8 cellular contexts compared by ENCODE assay signal in genomic region chr17:16491131-16491702, GRCh38. TPM values are rescaled to one million over a fixed set of nuclear protein-coding genes. Genes with fewer than 3 reads are reported as not detected.
A peak's percentile ranks its signal among the peaks of the same experiment; 100 is the strongest.
DNase-seq lines count a peak whose midpoint lies in the region; ATAC-seq lines count a peak whose summit lies in the region.

No MANE protein-coding gene starts in this region.

- intact Hi-C loops in dendritic cell treated with granulocyte-macrophage colony-stimulating factor and Interleukin-4, amounts not matched to agents 40 ng/mL and 50 ng/mL, for 4 days (cut with micrococcal nuclease) = no loop called here

- peak overlapping the region; percentile 33 for H3K4me3 Mint-ChIP-seq in dendritic cell treated with granulocyte-macrophage colony-stimulating factor and Interleukin-4, amounts not matched to agents 40 ng/mL and 50 ng/mL, for 4 days
- H3K4me3 Mint-ChIP-seq in natural killer cell treated with Interleukin-12 subunit alpha and Interleukin-12 subunit beta and Interleukin-15 and Interleukin-18, amount 100 ng/mL, for 72 hours = peak overlapping the region; percentile 51

- DNase-seq in EL (peak; percentile 24), NCI-H748 (lab: John Stamatoyannopoulos, UW; ENCODE audit: unreplicated experiment) (peak; percentile 74), NCI-H2029 treated with DMSO at 0.1 percent for 48 hours (lab: John Stamatoyannopoulos, UW) (no peak), globus pallidus (ENCODE audit: low spot score) (no peak), AG08396 (ENCODE audit: low spot score) (no peak)
- no peak for DNase-seq in natural killer cell treated with Interleukin-12 subunit alpha and Interleukin-12 subunit beta and Interleukin-15 and Interleukin-18, amount 100 ng/mL, for 72 hours (ENCODE audit: low spot score)

- H3K36me3 Mint-ChIP-seq in dendritic cell treated with granulocyte-macrophage colony-stimulating factor and Interleukin-4, amounts not matched to agents 40 ng/mL and 50 ng/mL, for 4 days (ENCODE audit: low read depth) = no peaks in the 10 kb centered on the region
- H3K36me3 Mint-ChIP-seq in natural killer cell treated with Interleukin-12 subunit alpha and Interleukin-12 subunit beta and Interleukin-15 and Interleukin-18, amount 100 ng/mL, for 72 hours = no peaks in the 10 kb centered on the region

- H3K27me3 Mint-ChIP-seq in dendritic cell treated with granulocyte-macrophage colony-stimulating factor and Interleukin-4, amounts not matched to agents 40 ng/mL and 50 ng/mL, for 4 days = peaks cover 76% of the 10 kb centered on the region
- peaks cover 8 to 10% of the 10 kb centered on the region in 2 donors for H3K27me3 Mint-ChIP-seq in natural killer cell treated with Interleukin-12 subunit alpha and Interleukin-12 subunit beta and Interleukin-15 and Interleukin-18, amount 100 ng/mL, for 72 hours

- no peak overlapping the region for H3K27ac Mint-ChIP-seq in dendritic cell treated with granulocyte-macrophage colony-stimulating factor and Interleukin-4, amounts not matched to agents 40 ng/mL and 50 ng/mL, for 4 days
- H3K27ac Mint-ChIP-seq in natural killer cell treated with Interleukin-12 subunit alpha and Interleukin-12 subunit beta and Interleukin-15 and Interleukin-18, amount 100 ng/mL, for 72 hours = no peak overlapping the region

- H3K4me1 Mint-ChIP-seq in dendritic cell treated with granulocyte-macrophage colony-stimulating factor and Interleukin-4, amounts not matched to agents 40 ng/mL and 50 ng/mL, for 4 days (ENCODE audit: low read depth) = peaks cover 19% of the 10 kb centered on the region
- peaks cover 0 to 4% of the 10 kb centered on the region in 2 donors for H3K4me1 Mint-ChIP-seq in natural killer cell treated with Interleukin-12 subunit alpha and Interleukin-12 subunit beta and Interleukin-15 and Interleukin-18, amount 100 ng/mL, for 72 hours (ENCODE audit: low read depth in 2 of 2)

- peak; percentile 1 to 42 for ATAC-seq in natural killer cell treated with Interleukin-12 subunit alpha and Interleukin-12 subunit beta and Interleukin-15 and Interleukin-18, amount 100 ng/mL, for 72 hours
- ATAC-seq in HG03460 (IDR thresholded peaks at IDR 0.05; ENCODE audit: unreplicated experiment) = no peak

- H3K9me3 Mint-ChIP-seq in dendritic cell treated with granulocyte-macrophage colony-stimulating factor and Interleukin-4, amounts not matched to agents 40 ng/mL and 50 ng/mL, for 4 days = no peaks in the 10 kb centered on the region
- H3K9me3 Mint-ChIP-seq in natural killer cell treated with Interleukin-12 subunit alpha and Interleukin-12 subunit beta and Interleukin-15 and Interleukin-18, amount 100 ng/mL, for 72 hours = no peaks in the 10 kb centered on the region

RNA-seq across cellular contexts. Expression of gene LRRC75A, which starts 0.8 kb away (rescaled TPM):
- total RNA-seq in natural killer cell treated with Interleukin-12 subunit alpha and Interleukin-12 subunit beta and Interleukin-15 and Interleukin-18, amount 100 ng/mL, for 72 hours = 1 to 10 TPM; 1.9 to 2.6 TPM

Comparison
In these comparisons a context has a peak if more than half of its experiments do, and no peak if none do; other contexts are left out.
1. DNase-seq: peak in EL (single experiment) and NCI-H748 (single experiment); none in natural killer cell treated with Interleukin-12 subunit alpha and Interleukin-12 subunit beta and Interleukin-15 and Interleukin-18, amount 100 ng/mL, for 72 hours (single experiment), NCI-H2029 treated with DMSO at 0.1 percent for 48 hours (single experiment), globus pallidus (single experiment) and AG08396 (single experiment).